33 cellular contexts compared by ENCODE assay signal in the genomic region with DNA sequence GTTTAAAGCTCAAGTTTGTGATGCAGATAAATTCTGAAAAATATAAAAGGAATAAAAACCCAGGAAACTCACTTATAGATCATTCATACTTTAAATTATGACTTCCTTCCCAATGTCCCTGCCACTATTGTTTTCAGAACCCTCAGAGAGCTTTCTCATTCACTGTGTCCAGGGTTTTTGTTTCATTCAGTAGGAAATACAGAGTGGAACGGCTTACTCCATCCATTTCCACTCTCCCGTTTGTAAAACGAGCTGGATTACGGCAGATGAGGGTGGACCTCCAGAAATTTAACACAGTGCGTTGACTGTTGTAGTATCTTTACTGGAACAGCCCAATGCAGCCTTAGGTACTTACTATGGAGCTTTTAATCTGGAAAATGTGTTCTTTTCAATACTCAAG. TPM values are rescaled to one million over a fixed set of nuclear protein-coding genes. Genes with fewer than 3 reads are reported as not detected.
"Had no signal": no experiment of that assay in that cellular context is flagged by ENCODE, and none has a peak within 500 bp of the region (broad histone marks: within the 10 kb centered on the region; RNA-seq: fewer than 3 reads in every experiment).

No MANE protein-coding gene starts in this region.

- H3K36me3 ChIP-seq: stomach, suprapubic skin, thoracic aorta, thyroid gland, tibial artery, tibial nerve, transverse colon, upper lobe of left lung, upper lobe of right lung, uterus, vagina had no signal

- FAIRE-seq: urothelium cell line had no signal

- DNase-seq: stimulated activated CD4-positive, alpha-beta T cell treated with anti-CD3 and anti-CD28 coated beads, Interleukin-2, amount 100 ng/mL, for 48 hours; stimulated activated CD4-positive, alpha-beta T cell treated with anti-CD3 and anti-CD28 coated beads, Interleukin-4, amount 100 ng/mL, for 1 hour; stimulated activated CD4-positive, alpha-beta T cell treated with anti-CD3 and anti-CD28 coated beads, Interleukin-4, amount 100 ng/mL, for 24 hours; stimulated activated CD4-positive, alpha-beta T cell treated with anti-CD3 and anti-CD28 coated beads, Interleukin-4, amount 100 ng/mL, for 4 hours; stimulated activated CD8-positive, alpha-beta memory T cell treated with anti-CD3 and anti-CD28 coated beads, Interleukin-4, amount 100 ng/mL, for 48 hours; stimulated activated naive B cell treated with anti-CD40 and anti-IgM and Interleukin-4, amounts not matched to agents 10 μg/mL and 1 μg/mL and 100 μg/mL, for 72 hours; stimulated activated naive CD4-positive, alpha-beta T cell; stimulated activated naive CD4-positive, alpha-beta T cell treated with Interleukin-2 at 50 U/mL for 16 hours; stimulated activated naive CD8-positive, alpha-beta T cell treated with anti-CD3 and anti-CD28 coated beads, Interleukin-15, amount 100 ng/mL, for 72 hours; stimulated activated naive CD8-positive, alpha-beta T cell treated with anti-CD3 and anti-CD28 coated beads, Interleukin-15, Interleukin-2, amounts not matched to agents 100 U/mL and 50 U/mL, for 24 hours; stomach; substantia nigra; testis; thyroid gland; transverse colon; trophoblast cell; upper lobe of left lung; upper lobe of right lung; uterus had no signal

- H3K27ac ChIP-seq: stomach, suprapubic skin, testis, thoracic aorta, thyroid gland, tibial artery, tibial nerve, transverse colon, upper lobe of left lung, upper lobe of right lung, uterus, vagina had no signal

- H3K4me1 Mint-ChIP-seq: stimulated activated effector memory CD8-positive, alpha-beta T cell treated with anti-CD3 and anti-CD28 coated beads, Interleukin-12 subunit alpha, Interleukin-12 subunit beta, amount 100 ng/mL, for 72 hours; stimulated activated memory B cell treated with anti-CD40 and anti-IgM and Interleukin-4, amounts not matched to agents 10 μg/mL and 1 μg/mL and 100 μg/mL, for 72 hours had no signal

- H3K9me3 ChIP-seq: suprapubic skin, testis, thoracic aorta, thyroid gland, transverse colon, upper lobe of left lung, upper lobe of right lung, uterus, vagina had no signal

- H3K27ac Mint-ChIP-seq: stimulated activated effector memory CD8-positive, alpha-beta T cell treated with anti-CD3 and anti-CD28 coated beads, Interleukin-12 subunit alpha, Interleukin-12 subunit beta, amount 100 ng/mL, for 72 hours; stimulated activated memory B cell treated with anti-CD40 and anti-IgM and Interleukin-4, amounts not matched to agents 10 μg/mL and 1 μg/mL and 100 μg/mL, for 72 hours; stimulated activated naive B cell treated with anti-CD40 and anti-IgM and Interleukin-4, amounts not matched to agents 10 μg/mL and 1 μg/mL and 100 μg/mL, for 72 hours; stimulated activated naive CD8-positive, alpha-beta T cell treated with anti-CD3 and anti-CD28 coated beads, Interleukin-15, amount 100 ng/mL, for 72 hours; stimulated activated naive CD8-positive, alpha-beta T cell treated with anti-CD3 and anti-CD28 coated beads, Interleukin-15, Interleukin-2, amounts not matched to agents 100 ng/mL and 50 ng/mL, for 24 hours; type B pancreatic cell had no signal

- H3K36me3 Mint-ChIP-seq: stimulated activated effector memory CD8-positive, alpha-beta T cell treated with anti-CD3 and anti-CD28 coated beads, Interleukin-12 subunit alpha, Interleukin-12 subunit beta, amount 100 ng/mL, for 72 hours; stimulated activated memory B cell treated with anti-CD40 and anti-IgM and Interleukin-4, amounts not matched to agents 10 μg/mL and 1 μg/mL and 100 μg/mL, for 72 hours; type B pancreatic cell had no signal

- H3K9me3 Mint-ChIP-seq: type B pancreatic cell had no signal

- H3K4me3 ChIP-seq: stomach, suprapubic skin, testis, thoracic aorta, thyroid gland, tibial artery, tibial nerve, transverse colon, upper lobe of left lung, upper lobe of right lung, uterus, vagina had no signal

- H3K4me3 Mint-ChIP-seq: stimulated activated effector memory CD8-positive, alpha-beta T cell treated with anti-CD3 and anti-CD28 coated beads, Interleukin-12 subunit alpha, Interleukin-12 subunit beta, amount 100 ng/mL, for 72 hours; stimulated activated memory B cell treated with anti-CD40 and anti-IgM and Interleukin-4, amounts not matched to agents 10 μg/mL and 1 μg/mL and 100 μg/mL, for 72 hours; stimulated activated naive B cell treated with anti-CD40 and anti-IgM and Interleukin-4, amounts not matched to agents 10 μg/mL and 1 μg/mL and 100 μg/mL, for 72 hours; stimulated activated naive CD8-positive, alpha-beta T cell treated with anti-CD3 and anti-CD28 coated beads, Interleukin-15, amount 100 ng/mL, for 72 hours; stimulated activated naive CD8-positive, alpha-beta T cell treated with anti-CD3 and anti-CD28 coated beads, Interleukin-15, Interleukin-2, amounts not matched to agents 100 ng/mL and 50 ng/mL, for 24 hours; type B pancreatic cell had no signal

- H3K27me3 ChIP-seq: testis, thyroid gland, tibial nerve, upper lobe of left lung, upper lobe of right lung, uterus, vagina had no signal

- H3K4me1 ChIP-seq: suprapubic skin, testis, thyroid gland, tibial artery, transverse colon, upper lobe of right lung, uterus, vagina had no signal

- ATAC-seq: stimulated activated effector memory CD8-positive, alpha-beta T cell treated with anti-CD3 and anti-CD28 coated beads, Interleukin-12 subunit alpha, Interleukin-12 subunit beta, amount 100 ng/mL, for 72 hours; stimulated activated memory B cell treated with anti-CD40 and anti-IgM and Interleukin-4, amounts not matched to agents 10 μg/mL and 1 μg/mL and 100 μg/mL, for 72 hours; stimulated activated naive B cell treated with anti-CD40 and anti-IgM and Interleukin-4, amounts not matched to agents 10 μg/mL and 1 μg/mL and 100 μg/mL, for 72 hours; stimulated activated naive CD8-positive, alpha-beta T cell treated with anti-CD3 and anti-CD28 coated beads, Interleukin-15, amount 100 ng/mL, for 72 hours; stimulated activated naive CD8-positive, alpha-beta T cell treated with anti-CD3 and anti-CD28 coated beads, Interleukin-15, Interleukin-2, amounts not matched to agents 100 U/mL and 50 U/mL, for 24 hours; upper lobe of right lung had no signal

RNA-seq across cellular contexts. Expression of gene BPIFA1, which starts 23.6 kb away (rescaled TPM):
- total RNA-seq: subcutaneous adipose tissue, suprapubic skin, temporal lobe, testis, thoracic aorta, thyroid gland, tibial nerve, transverse colon, upper lobe of right lung, ureter, urinary bladder, uterus, vagina had no signal
- polyA plus RNA-seq: stomach, urinary bladder had no signal

RNA-seq across cellular contexts. Expression of gene BPIFB1, which starts 23.6 kb away (rescaled TPM):
- total RNA-seq: subcutaneous adipose tissue, suprapubic skin, temporal lobe, thoracic aorta, thyroid gland, tibial nerve, transverse colon, urinary bladder, vagina had no signal
- polyA plus RNA-seq: urinary bladder had no signal

RNA-seq across cellular contexts. Expression of gene BPIFA3, which starts 42.2 kb away (rescaled TPM):
- total RNA-seq: stomach, subcutaneous adipose tissue, suprapubic skin, temporal lobe, thoracic aorta, thyroid gland, tibial nerve, transverse colon, upper lobe of left lung, upper lobe of right lung, ureter, urinary bladder, uterus, vagina had no signal
- polyA plus RNA-seq: stomach, urinary bladder had no signal
